In genomic region chr15:75686212-75686642, GRCh38 we compare ENCODE assay signal across 8 cellular contexts. TPM values are rescaled to one million over a fixed set of nuclear protein-coding genes. Genes with fewer than 3 reads are reported as not detected.
A peak's percentile ranks its signal among the peaks of the same experiment; 100 is the strongest.
DNase-seq lines count a peak whose midpoint lies in the region; ATAC-seq and TF ChIP-seq lines count a peak whose summit lies in the region.
"Not testable (repeated sequence)": the region's sequence is repeated elsewhere in the genome, so short reads cannot be mapped to it uniquely, and the experiment has no call there.

No MANE protein-coding gene starts in this region.

- not testable (repeated sequence) for H3K4me3 ChIP-seq in GM12865 (ENCODE audit: low read depth, low read length); aorta (ENCODE audit: low read length in 2 of 2)

- 20 to 24% methylated on average over 14 of the region's 14 CpGs for WGBS in aorta, 2 donors

- not testable (repeated sequence) for H3K27ac ChIP-seq in aorta (ENCODE audit: low read depth in 1 of 2, low read length in 2 of 2)

- intact Hi-C loops in aorta (cut with DNase I): not testable (repeated sequence)

- H3K36me3 ChIP-seq in aorta (ENCODE audit: control insufficient read depth in 1 of 2, insufficient read depth in 2 of 2, low read length in 1 of 2): peaks cover 0 to 17% of the 10 kb centered on the region in 2 donors

- H3K4me1 ChIP-seq in aorta (ENCODE audit: control insufficient read depth in 1 of 2, insufficient read depth in 2 of 2, low read length in 2 of 2): not testable (repeated sequence)

- not testable (repeated sequence) for H3K27me3 ChIP-seq in aorta (ENCODE audit: control insufficient read depth in 1 of 2, insufficient read depth in 2 of 2, low read length in 1 of 2)

- peak; percentile 74 for DNase-seq in GM12865 (ENCODE audit: low read depth)
- DNase-seq in SHP77 (lab: John Stamatoyannopoulos, UW): peak; percentile 27 to 34
- DNase-seq in activated T-cell treated with anti-CD3 and anti-CD28 coated beads for 24 hours (ENCODE audit: low read depth): peak; percentile 72
- peak; percentile 37 for DNase-seq in dedifferentiated amniotic fluid mesenchymal stem cell (ENCODE audit: extremely low spot score)
- peak; percentile 85 for DNase-seq in left lobe of liver (ENCODE audit: low spot score)
- peak; percentile 72 to 84 (median 77) for DNase-seq in stimulated activated CD4-positive, alpha-beta T cell treated with anti-CD3 and anti-CD28 coated beads, Interleukin-12 subunit alpha, Interleukin-12 subunit beta, amount 100 ng/mL, for 48 hours (ENCODE audit: low read depth in 2 of 3, low spot score in 1 of 3)
- peak; percentile 82 to 96 for DNase-seq in aorta

- ATAC-seq in left lobe of liver: peak; percentile 91
- ATAC-seq in aorta (ENCODE audit: low FRiP score): peak; percentile 83

- H3K9me3 ChIP-seq in aorta (ENCODE audit: control insufficient read depth, low read length): not testable (repeated sequence)

- peak; percentile 75 for TF ChIP-seq CTCF in GM12865 (IDR thresholded peaks at IDR 0.05; ENCODE audit: insufficient read depth, low read depth, low read length, missing control alignments)
- TF ChIP-seq CTCF in LNCAP (IDR thresholded peaks at IDR 0.05): peak; percentile 51

RNA-seq across cellular contexts. Expression of gene CSPG4, which starts 26.4 kb away (rescaled TPM):
- total RNA-seq in left lobe of liver (0.23 TPM), aorta (100 to 1,000 TPM in 1 of 2 donors, 10 to 100 TPM in 1; 86.8 to 160 TPM)
- polyA plus RNA-seq in aorta: 10 to 100 TPM; 10.6 to 45.1 TPM

RNA-seq across cellular contexts. Expression of gene SNX33, which starts 38.5 kb away (rescaled TPM):
- total RNA-seq in left lobe of liver (12.7 TPM), aorta (10 to 100 TPM; 30.9 to 59.5 TPM)
- polyA plus RNA-seq in aorta: 10 to 100 TPM in 1 of 2 donors, 1 to 10 TPM in 1; 6.3 to 26.7 TPM

RNA-seq across cellular contexts. Expression of gene IMP3, which starts 46.2 kb away (rescaled TPM):
- total RNA-seq in left lobe of liver (42.0 TPM), aorta (10 to 100 TPM; 35.2 to 46.1 TPM)
- polyA plus RNA-seq in aorta: 10 to 100 TPM; 38.7 to 47.0 TPM

Comparison
In these comparisons a context has a peak if more than half of its experiments do, and no peak if none do; other contexts are left out.
1. DNase-seq: peak in every context shown above with its lines; median percentile 89 in aorta; 85 in left lobe of liver; 77 in stimulated activated CD4-positive, alpha-beta T cell treated with anti-CD3 and anti-CD28 coated beads, Interleukin-12 subunit alpha, Interleukin-12 subunit beta, amount 100 ng/mL, for 48 hours; 74 in GM12865; 72 in activated T-cell treated with anti-CD3 and anti-CD28 coated beads for 24 hours; 37 in dedifferentiated amniotic fluid mesenchymal stem cell; 30 in SHP77.
2. RNA of gene CSPG4, which starts 26.4 kb away (total RNA-seq): 86.8 to 160 TPM in aorta; 0.23 TPM in left lobe of liver (single experiment); every median in the first group is over 10 times any median in the second.